Comparison of ENCODE assay signal across 4 cellular contexts in the genomic region with DNA sequence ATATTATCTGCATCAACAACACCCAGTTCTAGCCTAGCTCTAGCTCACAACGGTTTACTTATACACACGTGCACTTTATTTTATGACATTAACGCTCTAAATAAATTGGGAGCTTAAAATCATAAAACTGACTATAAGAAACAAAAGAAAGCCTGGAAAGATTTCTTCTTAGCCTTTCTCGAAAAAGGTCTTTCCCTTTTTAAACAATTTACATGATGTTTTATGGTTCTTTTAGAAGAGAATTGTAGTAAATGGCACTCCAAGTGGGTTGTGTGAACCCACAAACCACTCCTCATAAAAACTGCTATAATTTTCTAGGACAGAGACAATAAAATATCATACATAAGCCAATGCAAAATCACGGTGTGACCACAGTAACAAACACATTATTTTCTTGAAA.
"Had no signal": no experiment of that assay in that cellular context is flagged by ENCODE, and none has a peak within 500 bp of the region (broad histone marks: within the 10 kb centered on the region; RNA-seq: fewer than 3 reads in every experiment).

No MANE protein-coding gene starts in this region.

- H3K4me3 Mint-ChIP-seq: GM23338, H9, HFFc6 had no signal

- DNase-seq: H9 had no signal

- H3K27ac Mint-ChIP-seq: GM23338, H9, HFFc6 had no signal

- H3K4me3 ChIP-seq: GM23338 had no signal

- H3K9me3 Mint-ChIP-seq: GM23338, H9, HFFc6 had no signal

- FAIRE-seq: HTR-8/SVneo had no signal
